40 cellular contexts compared by ENCODE assay signal in the genomic region with DNA sequence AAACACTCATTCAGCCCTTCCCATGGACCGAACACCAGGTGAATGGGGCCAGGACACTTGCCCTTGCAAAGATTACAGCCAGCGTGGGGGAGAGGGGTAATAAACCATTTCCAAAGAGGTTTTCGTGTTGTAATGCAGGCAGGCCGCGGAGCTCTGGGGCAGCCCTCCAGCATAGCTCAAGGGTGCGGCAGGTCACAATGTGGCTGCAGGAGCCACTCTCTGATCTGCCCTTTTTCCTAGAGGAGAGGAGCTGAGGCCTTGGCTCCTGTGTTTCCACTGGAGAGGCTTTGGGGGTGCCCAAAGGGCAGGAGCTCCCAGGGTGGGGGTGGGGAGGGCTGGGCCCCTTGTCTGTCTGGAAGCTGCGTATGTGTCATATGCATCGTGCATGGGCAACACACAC.
"Had no signal": no experiment of that assay in that cellular context is flagged by ENCODE, and none has a peak within 500 bp of the region (broad histone marks: within the 10 kb centered on the region; RNA-seq: fewer than 3 reads in every experiment).

No MANE protein-coding gene starts in this region.

- H3K4me1 Mint-ChIP-seq: activated CD4-positive, alpha-beta memory T cell treated with anti-CD3 and anti-CD28 coated beads, Interleukin-2, amount 10 ng/mL, durations not matched to agents 7 days and 5 days; activated CD4-positive, alpha-beta T cell treated with anti-CD3 and anti-CD28 coated beads for 36 hours; activated CD4-positive, alpha-beta T cell treated with anti-CD3 and anti-CD28 coated beads, Interleukin-2, amount 10 ng/mL, durations not matched to agents 7 days and 5 days; activated CD8-positive, alpha-beta memory T cell treated with anti-CD3 and anti-CD28 coated beads, Interleukin-2, amount 10 ng/mL, durations not matched to agents 7 days and 5 days; activated naive CD4-positive, alpha-beta T cell treated with anti-CD3 and anti-CD28 coated beads, Interleukin-2, amount 10 ng/mL, durations not matched to agents 7 days and 5 days; activated naive CD4-positive, alpha-beta T cell treated with anti-CD3 and anti-CD28 coated beads, Interleukin-2, amount 50 U/mL, for 24 hours; activated naive CD8-positive, alpha-beta T cell treated with anti-CD3 and anti-CD28 coated beads, Interleukin-2, amount 10 ng/mL, durations not matched to agents 7 days and 5 days; activated naive CD8-positive, alpha-beta T cell treated with anti-CD3 and anti-CD28 coated beads, Interleukin-2, amount 50 U/mL, for 24 hours; central memory CD8-positive, alpha-beta T cell had no signal

- FAIRE-seq: astrocyte, bronchial epithelial cell, TTC549 had no signal

- H3K27ac ChIP-seq: body of pancreas, cardiac muscle cell, VCaP had no signal

- H3K4me3 Mint-ChIP-seq: activated CD4-positive, alpha-beta memory T cell treated with anti-CD3 and anti-CD28 coated beads, Interleukin-2, amount 10 ng/mL, durations not matched to agents 7 days and 5 days; activated CD4-positive, alpha-beta T cell treated with anti-CD3 and anti-CD28 coated beads for 36 hours; activated CD4-positive, alpha-beta T cell treated with anti-CD3 and anti-CD28 coated beads, Interleukin-2, amount 10 ng/mL, durations not matched to agents 7 days and 5 days; activated CD8-positive, alpha-beta memory T cell treated with anti-CD3 and anti-CD28 coated beads, Interleukin-2, amount 10 ng/mL, durations not matched to agents 7 days and 5 days; activated CD8-positive, alpha-beta T cell treated with anti-CD3 and anti-CD28 coated beads, Interleukin-2, amount 10 ng/mL, durations not matched to agents 7 days and 5 days; activated naive CD4-positive, alpha-beta T cell treated with anti-CD3 and anti-CD28 coated beads, Interleukin-2, amount 10 ng/mL, durations not matched to agents 7 days and 5 days; activated naive CD4-positive, alpha-beta T cell treated with anti-CD3 and anti-CD28 coated beads, Interleukin-2, amount 50 U/mL, for 24 hours; activated naive CD8-positive, alpha-beta T cell; activated naive CD8-positive, alpha-beta T cell treated with anti-CD3 and anti-CD28 coated beads, Interleukin-2, amount 10 ng/mL, durations not matched to agents 7 days and 5 days; activated naive CD8-positive, alpha-beta T cell treated with anti-CD3 and anti-CD28 coated beads, Interleukin-2, amount 50 U/mL, for 24 hours; activated T-cell treated with anti-CD3 and anti-CD28 coated beads, Interleukin-2, amount 50 U/mL, for 24 hours; central memory CD8-positive, alpha-beta T cell; T-helper 1 cell treated with Interleukin-12 subunit alpha and Interleukin-12 subunit beta and Interleukin-4 antibody, amounts not matched to agents 30 μg/mL and 1 μg/mL, for 36 hours; T-helper 2 cell treated with Interferon-gamma antibody and Interleukin-4, amounts not matched to agents 5 μg/mL and 100 μg/mL, for 36 hours; WTC11 had no signal

- H3K27ac Mint-ChIP-seq: activated CD4-positive, alpha-beta memory T cell treated with anti-CD3 and anti-CD28 coated beads, Interleukin-2, amount 10 ng/mL, durations not matched to agents 7 days and 5 days; activated CD4-positive, alpha-beta T cell treated with anti-CD3 and anti-CD28 coated beads for 36 hours; activated CD4-positive, alpha-beta T cell treated with anti-CD3 and anti-CD28 coated beads, Interleukin-2, amount 10 ng/mL, durations not matched to agents 7 days and 5 days; activated CD8-positive, alpha-beta memory T cell treated with anti-CD3 and anti-CD28 coated beads, Interleukin-2, amount 10 ng/mL, durations not matched to agents 7 days and 5 days; activated CD8-positive, alpha-beta T cell treated with anti-CD3 and anti-CD28 coated beads, Interleukin-2, amount 10 ng/mL, durations not matched to agents 7 days and 5 days; activated naive CD4-positive, alpha-beta T cell treated with anti-CD3 and anti-CD28 coated beads, Interleukin-2, amount 10 ng/mL, durations not matched to agents 7 days and 5 days; activated naive CD4-positive, alpha-beta T cell treated with anti-CD3 and anti-CD28 coated beads, Interleukin-2, amount 50 U/mL, for 24 hours; activated naive CD8-positive, alpha-beta T cell; activated naive CD8-positive, alpha-beta T cell treated with anti-CD3 and anti-CD28 coated beads, Interleukin-2, amount 10 ng/mL, durations not matched to agents 7 days and 5 days; activated naive CD8-positive, alpha-beta T cell treated with anti-CD3 and anti-CD28 coated beads, Interleukin-2, amount 50 U/mL, for 24 hours; activated T-cell treated with anti-CD3 and anti-CD28 coated beads, Interleukin-2, amount 50 U/mL, for 24 hours; activated T-helper 2 cell treated with anti-CD3 and anti-CD28 coated beads, Interferon-gamma antibody, Interleukin-2, Interleukin-4, amounts not matched to agents 10 μg/mL and 5 μg/mL and 100 μg/mL, durations not matched to agents 14 hours and 24 hours and 36 hours; T-helper 1 cell treated with Interleukin-12 subunit alpha and Interleukin-12 subunit beta and Interleukin-4 antibody, amounts not matched to agents 30 μg/mL and 1 μg/mL, for 36 hours; T-helper 2 cell treated with Interferon-gamma antibody and Interleukin-4, amounts not matched to agents 5 μg/mL and 100 μg/mL, for 36 hours; WTC11 had no signal

- H3K36me3 ChIP-seq: cardiac muscle cell had no signal

- ATAC-seq: activated CD4-positive, alpha-beta T cell treated with anti-CD3 and anti-CD28 coated beads for 36 hours; activated CD4-positive, CD25-positive, alpha-beta regulatory T cell treated with anti-CD3 and anti-CD28 coated beads, Interleukin-2, amount 50 U/mL, for 24 hours; activated CD8-positive, alpha-beta memory T cell treated with anti-CD3 and anti-CD28 coated beads, Interleukin-2, amount 10 ng/mL, durations not matched to agents 7 days and 5 days; activated CD8-positive, alpha-beta T cell treated with anti-CD3 and anti-CD28 coated beads, Interleukin-2, amount 10 ng/mL, durations not matched to agents 7 days and 5 days; activated naive CD8-positive, alpha-beta T cell treated with anti-CD3 and anti-CD28 coated beads, Interleukin-2, amount 50 U/mL, for 24 hours; body of pancreas had no signal

- H3K9me3 ChIP-seq: body of pancreas had no signal

- H3K27me3 ChIP-seq: body of pancreas, cardiac muscle cell had no signal

- H3K36me3 Mint-ChIP-seq: activated CD8-positive, alpha-beta memory T cell treated with anti-CD3 and anti-CD28 coated beads, Interleukin-2, amount 10 ng/mL, durations not matched to agents 7 days and 5 days; activated naive CD4-positive, alpha-beta T cell treated with anti-CD3 and anti-CD28 coated beads, Interleukin-2, amount 10 ng/mL, durations not matched to agents 7 days and 5 days; activated naive CD4-positive, alpha-beta T cell treated with anti-CD3 and anti-CD28 coated beads, Interleukin-2, amount 50 U/mL, for 24 hours; activated naive CD8-positive, alpha-beta T cell; activated naive CD8-positive, alpha-beta T cell treated with anti-CD3 and anti-CD28 coated beads, Interleukin-2, amount 10 ng/mL, durations not matched to agents 7 days and 5 days had no signal

- DNase-seq: activated CD4-positive, alpha-beta memory T cell treated with anti-CD3 and anti-CD28 coated beads, Interleukin-2, amount 10 ng/mL, durations not matched to agents 7 days and 5 days; activated CD4-positive, alpha-beta T cell treated with anti-CD3 and anti-CD28 coated beads for 1 hour; activated CD4-positive, alpha-beta T cell treated with anti-CD3 and anti-CD28 coated beads for 36 hours; activated CD4-positive, alpha-beta T cell treated with anti-CD3 and anti-CD28 coated beads for 48 hours; activated CD4-positive, alpha-beta T cell treated with anti-CD3 and anti-CD28 coated beads, Interleukin-2, amount 10 ng/mL, durations not matched to agents 7 days and 5 days; activated CD4-positive, alpha-beta T cell treated with anti-CD3 and anti-CD28 coated beads, Interleukin-2, amount 50 U/mL, for 48 hours; activated CD4-positive, CD25-positive, alpha-beta regulatory T cell; activated CD8-positive, alpha-beta memory T cell treated with anti-CD3 and anti-CD28 coated beads for 24 hours; activated CD8-positive, alpha-beta memory T cell treated with anti-CD3 and anti-CD28 coated beads, Interleukin-2, amount 10 ng/mL, durations not matched to agents 7 days and 5 days; activated CD8-positive, alpha-beta memory T cell treated with anti-CD3 and anti-CD28 coated beads, Interleukin-2, amount 50 U/mL, for 48 hours; activated CD8-positive, alpha-beta T cell treated with anti-CD3 and anti-CD28 coated beads, Interleukin-2, amount 10 ng/mL, durations not matched to agents 7 days and 5 days; activated effector memory CD4-positive, alpha-beta T cell treated with Interleukin-2 at 50 U/mL for 16 hours; activated gamma-delta T cell; activated naive CD4-positive, alpha-beta T cell treated with anti-CD3 and anti-CD28 coated beads, Interleukin-2, amount 10 ng/mL, durations not matched to agents 7 days and 5 days; activated naive CD4-positive, alpha-beta T cell treated with Interleukin-2 at 50 U/mL for 16 hours; activated naive CD8-positive, alpha-beta T cell treated with anti-CD3 and anti-CD28 coated beads, Interleukin-2, amount 10 ng/mL, durations not matched to agents 7 days and 5 days; activated naive CD8-positive, alpha-beta T cell treated with anti-CD3 and anti-CD28 coated beads, Interleukin-2, amount 50 U/mL, for 24 hours; activated T-cell treated with anti-CD3 and anti-CD28 coated beads, Interleukin-2, amount 50 U/mL, for 24 hours; activated T-cell treated with anti-CD3 and anti-CD28 coated beads, Interleukin-2, amount 50 U/mL, for 48 hours; amygdala; anterior cingulate cortex; body of pancreas; caudate nucleus; cerebellar nuclear complex; T-helper 1 cell; T-helper 2 cell; T-helper 9 cell had no signal

- H3K4me3 ChIP-seq: body of pancreas, cardiac muscle cell had no signal

- H3K9me3 Mint-ChIP-seq: activated CD4-positive, alpha-beta memory T cell treated with anti-CD3 and anti-CD28 coated beads, Interleukin-2, amount 10 ng/mL, durations not matched to agents 7 days and 5 days; activated CD4-positive, alpha-beta T cell treated with anti-CD3 and anti-CD28 coated beads, Interleukin-2, amount 10 ng/mL, durations not matched to agents 7 days and 5 days; activated naive CD4-positive, alpha-beta T cell treated with anti-CD3 and anti-CD28 coated beads, Interleukin-2, amount 10 ng/mL, durations not matched to agents 7 days and 5 days; activated naive CD4-positive, alpha-beta T cell treated with anti-CD3 and anti-CD28 coated beads, Interleukin-2, amount 50 U/mL, for 24 hours; activated naive CD8-positive, alpha-beta T cell treated with anti-CD3 and anti-CD28 coated beads, Interleukin-2, amount 10 ng/mL, durations not matched to agents 7 days and 5 days; activated naive CD8-positive, alpha-beta T cell treated with anti-CD3 and anti-CD28 coated beads, Interleukin-2, amount 50 U/mL, for 24 hours; activated T-cell treated with anti-CD3 and anti-CD28 coated beads, Interleukin-2, amount 50 U/mL, for 24 hours; activated T-helper 2 cell treated with anti-CD3 and anti-CD28 coated beads, Interferon-gamma antibody, Interleukin-2, Interleukin-4, amounts not matched to agents 10 μg/mL and 5 μg/mL and 100 μg/mL, durations not matched to agents 14 hours and 24 hours and 36 hours; central memory CD8-positive, alpha-beta T cell; T-helper 1 cell treated with Interleukin-12 subunit alpha and Interleukin-12 subunit beta and Interleukin-4 antibody, amounts not matched to agents 30 μg/mL and 1 μg/mL, for 36 hours; T-helper 2 cell treated with Interferon-gamma antibody and Interleukin-4, amounts not matched to agents 5 μg/mL and 100 μg/mL, for 36 hours had no signal

- H3K4me1 ChIP-seq: body of pancreas had no signal
